13 cellular contexts compared by ENCODE assay signal in the genomic region with DNA sequence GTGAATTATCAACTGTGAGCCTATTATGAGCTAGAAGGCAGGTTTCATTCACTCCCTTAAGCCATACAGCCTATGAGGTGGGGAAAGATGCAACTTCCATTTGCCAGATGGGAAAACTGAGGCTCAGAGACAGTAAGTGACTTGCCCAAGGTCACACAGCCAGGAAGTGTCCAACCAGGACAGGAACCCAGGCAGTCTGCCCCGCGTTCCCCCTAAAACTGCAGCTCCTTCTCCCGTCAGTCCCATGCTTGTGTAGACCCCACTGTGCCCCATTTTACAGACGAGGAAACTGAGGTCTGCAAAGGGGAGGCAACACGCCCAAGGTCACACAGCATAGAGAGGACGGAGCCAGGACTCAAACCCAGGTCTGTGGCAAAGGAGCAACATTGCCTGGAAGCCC. TPM values are rescaled to one million over a fixed set of nuclear protein-coding genes. Genes with fewer than 3 reads are reported as not detected.
A peak's percentile ranks its signal among the peaks of the same experiment; 100 is the strongest.
DNase-seq lines count a peak whose midpoint lies in the region; TF ChIP-seq lines count a peak whose summit lies in the region.
"Had no signal": no experiment of that assay in that cellular context is flagged by ENCODE, and none has a peak within 500 bp of the region (broad histone marks: within the 10 kb centered on the region; RNA-seq: fewer than 3 reads in every experiment).

No MANE protein-coding gene starts in this region.

- H3K27me3 Mint-ChIP-seq in H9 (ENCODE audit: low read depth) (peaks cover 2% of the 10 kb centered on the region; the same call in 1 of the 2 replicates), MCF 10A (ENCODE audit: insufficient read depth, unreplicated experiment) (no peaks in the 10 kb centered on the region)
- H3K27me3 Mint-ChIP-seq: stimulated activated naive CD8-positive, alpha-beta T cell treated with anti-CD3 and anti-CD28 coated beads, Interleukin-15, amount 100 ng/mL, for 72 hours had no signal

- H3K56ac ChIP-seq in H9 (ENCODE audit: insufficient read length, low read depth, low read length), result no peak overlapping the region

- H3K14ac ChIP-seq in H9 (ENCODE audit: insufficient read depth, low read length), result no peak overlapping the region; the same call in 1 of the 2 replicates

- H3K4me1 ChIP-seq in H9 (ENCODE audit: insufficient read depth, low read length) (no peaks in the 10 kb centered on the region; the same call in 1 of the 2 replicates), smooth muscle cell (ENCODE audit: low read depth) (peaks cover 37% of the 10 kb centered on the region)

- H2AFZ ChIP-seq in H9 (ENCODE audit: low read length), result no peak overlapping the region
- H2AFZ ChIP-seq in smooth muscle cell (ENCODE audit: low read depth), result no peak overlapping the region

- H3K4me3 Mint-ChIP-seq in H9 (no peak overlapping the region), MCF 10A (ENCODE audit: unreplicated experiment) (peak overlapping the region; percentile 91)
- H3K4me3 Mint-ChIP-seq: activated CD8-positive, alpha-beta T cell treated with anti-CD3 and anti-CD28 coated beads, Interleukin-2, amount 10 ng/mL, durations not matched to agents 7 days and 5 days; stimulated activated naive CD8-positive, alpha-beta T cell treated with anti-CD3 and anti-CD28 coated beads, Interleukin-15, amount 100 ng/mL, for 72 hours had no signal

- H2BK5ac ChIP-seq in H9 (ENCODE audit: insufficient read length, low read length), result no peak overlapping the region

- H3K9me3 ChIP-seq in H9 (ENCODE audit: control insufficient read depth, low read depth, low read length) (no peaks in the 10 kb centered on the region), smooth muscle cell (replicated peaks; ENCODE audit: low read depth) (no peaks in the 10 kb centered on the region)
- H3K9me3 ChIP-seq: SJSA1 had no signal

- H3K18ac ChIP-seq in H9 (ENCODE audit: insufficient read length, low read depth, low read length), result no peak overlapping the region

- peaks cover 28% of the 10 kb centered on the region; the same call in 1 of the 2 replicates for H3K79me2 ChIP-seq in H9 (ENCODE audit: insufficient read depth, low read length)
- peaks cover 68% of the 10 kb centered on the region for H3K79me2 ChIP-seq in smooth muscle cell (ENCODE audit: low read depth)

- peaks cover 10% of the 10 kb centered on the region for H3K79me1 ChIP-seq in H9 (ENCODE audit: insufficient read depth, low read depth, low read length, poor library complexity, severe bottlenecking)

- POLR2A ChIA-PET in MCF 10A (lab: Yijun Ruan, JAX), result interaction anchor here (0.9 to 5.3 kb wide), 7 partner anchors 13 to 423 kb away, joined by 3 to 44 read pairs (median 5); a partner anchor contains a TSS

- WGBS in H9 (ENCODE audit: extremely low coverage, insufficient read length, low lambda C conversion rate), result no CpG with 5 or more reads among the region's 6 CpGs
- 96% methylated on average over 6 of the region's 6 CpGs for WGBS in smooth muscle cell (ENCODE audit: low lambda C conversion rate)

- H4K5ac ChIP-seq in H9 (ENCODE audit: insufficient read length, low read depth, low read length), result peak overlapping the region; percentile 16

- intact Hi-C loops in MCF 10A (cut with micrococcal nuclease), result loop anchor here (5.0 to 10.0 kb wide), 3 partner anchors 95 to 388 kb away; no protein-coding TSS in a partner anchor

- no peak for DNase-seq in H9
- DNase-seq in MCF 10A (ENCODE audit: unreplicated experiment), result no peak
- DNase-seq in smooth muscle cell (lab: John Stamatoyannopoulos, UW; ENCODE audit: unreplicated experiment), result no peak
- no peak for DNase-seq in stimulated activated CD4-positive, alpha-beta T cell treated with anti-CD3 and anti-CD28 coated beads, Interleukin-2, amount 100 ng/mL, for 24 hours
- no peak for DNase-seq in NCI-H187 treated with DMSO at 0.1 percent for 48 hours (lab: John Stamatoyannopoulos, UW)
- DNase-seq in stimulated activated CD4-positive, alpha-beta T cell treated with anti-CD3 and anti-CD28 coated beads, Interleukin-12 subunit alpha, Interleukin-12 subunit beta, amount 100 ng/mL, for 4 hours, result no peak
- DNase-seq in NCI-H1694 (lab: John Stamatoyannopoulos, UW), result no peak
- DNase-seq: activated CD8-positive, alpha-beta T cell treated with anti-CD3 and anti-CD28 coated beads, Interleukin-2, amount 10 ng/mL, durations not matched to agents 7 days and 5 days; HCEC 1CT; NCI-H1436 treated with DMSO at 0.1 percent for 48 hours; stimulated activated naive CD8-positive, alpha-beta T cell treated with anti-CD3 and anti-CD28 coated beads, Interleukin-15, amount 100 ng/mL, for 72 hours had no signal

- no peak overlapping the region for H2BK120ac ChIP-seq in H9 (ENCODE audit: low read depth, low read length, poor library complexity, severe bottlenecking)

- H3K36me3 ChIP-seq in smooth muscle cell (ENCODE audit: low read depth), result no peaks in the 10 kb centered on the region

- H3K4me1 Mint-ChIP-seq in H9 (peaks cover 52 to 58% of the 10 kb centered on the region in 2 experiments), MCF 10A (ENCODE audit: insufficient read depth, unreplicated experiment) (peaks cover 42% of the 10 kb centered on the region)

- H3K27me3 ChIP-seq in H9 (ENCODE audit: insufficient read depth, low read length) (no peaks in the 10 kb centered on the region), layer of hippocampus (ENCODE audit: control insufficient read depth, insufficient read depth, low read length) (no peaks in the 10 kb centered on the region), smooth muscle cell (ENCODE audit: low read depth) (no peaks in the 10 kb centered on the region)
- H3K27me3 ChIP-seq: SJSA1 had no signal

- peaks cover 11 to 16% (median 14%) of the 10 kb centered on the region in 3 experiments; a peak in 6 of 7 replicates for H3K36me3 Mint-ChIP-seq in H9 (ENCODE audit: insufficient read depth in 1 of 3, low read depth in 3 of 3)
- H3K36me3 Mint-ChIP-seq in MCF 10A (ENCODE audit: insufficient read depth, unreplicated experiment), result peaks cover 55% of the 10 kb centered on the region

- H4K20me1 ChIP-seq in H9 (ENCODE audit: control insufficient read depth, insufficient read depth, insufficient read length), result no peaks in the 10 kb centered on the region
- H4K20me1 ChIP-seq in smooth muscle cell (ENCODE audit: low read depth), result peaks cover 54% of the 10 kb centered on the region

- no peak overlapping the region for H2BK12ac ChIP-seq in H9 (ENCODE audit: insufficient read length, low read depth, low read length)

- peaks cover 0 to 3% of the 10 kb centered on the region in 2 experiments; a peak in 1 of 5 replicates for H3K9me3 Mint-ChIP-seq in H9
- no peaks in the 10 kb centered on the region for H3K9me3 Mint-ChIP-seq in MCF 10A (ENCODE audit: unreplicated experiment)
- H3K9me3 Mint-ChIP-seq: stimulated activated naive CD8-positive, alpha-beta T cell treated with anti-CD3 and anti-CD28 coated beads, Interleukin-15, amount 100 ng/mL, for 72 hours had no signal

- H4K91ac ChIP-seq in H9 (ENCODE audit: insufficient read length, low read depth, low read length), result no peak overlapping the region

- no peak for TF ChIP-seq CTCF in H9 (conservative IDR thresholded peaks at IDR 0.05)
- TF ChIP-seq CTCF in MCF 10A (IDR thresholded peaks at IDR 0.05; ENCODE audit: unreplicated experiment), result no peak
- TF ChIP-seq CTCF in smooth muscle cell (IDR thresholded peaks at IDR 0.05; ENCODE audit: borderline replicate concordance, insufficient read depth, poor library complexity, severe bottlenecking), result no peak

- H3F3A ChIP-seq in smooth muscle cell (ENCODE audit: low read depth), result peaks cover 37% of the 10 kb centered on the region

- H2AK5ac ChIP-seq in H9 (ENCODE audit: insufficient read length, low read length), result no peak overlapping the region

- peak overlapping the region; percentile 40 for H3K4me3 ChIP-seq in smooth muscle cell

- CTCF ChIA-PET in MCF 10A (lab: Yijun Ruan, JAX), result interaction anchor here (0.5 to 1.0 kb wide), 5 partner anchors 168 to 455 kb away, joined by 3 to 5 read pairs (median 3); no protein-coding TSS in a partner anchor

- no peak overlapping the region for H4K8ac ChIP-seq in H9 (replicated peaks; ENCODE audit: insufficient read length, low read depth, low read length)

- no peak overlapping the region for H3T11ph ChIP-seq in H9 (ENCODE audit: low read length)

- H3K9ac ChIP-seq in H9 (ENCODE audit: extremely low read depth, insufficient read length, low read length), result no peak overlapping the region
- H3K9ac ChIP-seq in smooth muscle cell (ENCODE audit: low read depth), result peak overlapping the region; percentile 95

- H3K23me2 ChIP-seq in H9 (ENCODE audit: insufficient read length, low read depth, low read length, poor library complexity, severe bottlenecking), result no peaks in the 10 kb centered on the region

- BruUV-seq in MCF 10A (replicated peaks; lab: Mats Ljungman, UMichigan), result no TSS peak

- no peak overlapping the region for H3K4me2 ChIP-seq in H9 (ENCODE audit: insufficient read depth, insufficient read length, low read length)
- H3K4me2 ChIP-seq in smooth muscle cell, result peak overlapping the region; percentile 85

- no peak overlapping the region for H3K27ac ChIP-seq in H9 (ENCODE audit: insufficient read length, low read depth, low read length)
- peak overlapping the region; percentile 98 for H3K27ac ChIP-seq in layer of hippocampus (ENCODE audit: low read depth, low read length)
- H3K27ac ChIP-seq in smooth muscle cell (ENCODE audit: low read depth), result peak overlapping the region; percentile 100

- H3K27ac Mint-ChIP-seq in H9 (0 out of 7 replicates have a peak overlapping the region, but pooled peaks of 1 of the 3 experiments have one; percentile 84), MCF 10A (ENCODE audit: low read depth, unreplicated experiment) (peak overlapping the region; percentile 96)
- H3K27ac Mint-ChIP-seq: activated CD8-positive, alpha-beta T cell treated with anti-CD3 and anti-CD28 coated beads, Interleukin-2, amount 10 ng/mL, durations not matched to agents 7 days and 5 days had no signal

- H3K4ac ChIP-seq in H9 (ENCODE audit: low read depth, low read length), result no peak overlapping the region; the same call in 1 of the 2 replicates

- no peak overlapping the region for H3K23ac ChIP-seq in H9 (ENCODE audit: insufficient read length, low read depth, low read length)

- no peak overlapping the region for H2BK15ac ChIP-seq in H9 (ENCODE audit: low read depth, low read length)

- no peak overlapping the region for H2BK20ac ChIP-seq in H9 (ENCODE audit: low read depth, low read length, poor library complexity, severe bottlenecking)

RNA-seq across cellular contexts. Expression of a gene that starts 50.6 kb away (rescaled TPM):
- 220 and 226 TPM in 2 replicates for total RNA-seq in H9 (2021)
- 145 and 177 TPM in 2 replicates for total RNA-seq in MCF 10A (2022)
- total RNA-seq in smooth muscle cell, result 64.1 and 64.7 TPM in 2 replicates
- 164 and 169 TPM in 2 replicates for polyA plus RNA-seq in smooth muscle cell
